Comparison of ENCODE assay signal across 10 cellular contexts in the genomic region with DNA sequence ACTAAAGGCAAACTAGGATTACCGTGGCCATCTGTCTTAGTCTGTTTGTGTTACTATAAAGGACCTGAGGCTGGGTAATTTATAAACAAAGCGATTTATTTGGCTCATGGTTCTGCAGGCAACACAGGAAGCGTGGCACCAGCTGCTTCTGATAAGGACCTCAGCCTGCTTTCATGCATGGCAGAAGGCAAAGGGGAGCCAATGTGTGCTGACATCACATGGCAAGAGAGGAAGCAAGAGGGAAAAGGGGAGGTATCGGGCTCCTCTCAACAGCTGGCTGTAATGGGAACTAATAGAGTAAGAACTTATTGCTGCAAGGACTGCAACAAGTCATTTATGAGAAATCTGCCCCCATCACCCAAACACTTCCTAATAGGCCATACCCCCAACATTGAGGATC.
DNase-seq lines count a peak whose midpoint lies in the region; TF ChIP-seq lines count a peak whose summit lies in the region.
"Had no signal": no experiment of that assay in that cellular context is flagged by ENCODE, and none has a peak within 500 bp of the region (broad histone marks: within the 10 kb centered on the region; RNA-seq: fewer than 3 reads in every experiment).

No MANE protein-coding gene starts in this region.

- H3K56ac ChIP-seq in H9 (ENCODE audit: insufficient read length, low read depth, low read length), result no peak overlapping the region

- no peaks in the 10 kb centered on the region for H3K27me3 Mint-ChIP-seq in H9 (ENCODE audit: low read depth)

- no peak for TF ChIP-seq CTCF in H9 (conservative IDR thresholded peaks at IDR 0.05)
- TF ChIP-seq CTCF in transverse colon (IDR thresholded peaks at IDR 0.05), result no peak

- peak overlapping the region in 4 of 11 experiments; percentile 33 to 46 (median 43); a peak in 3 of 22 replicates for H3K9ac ChIP-seq in BLaER1 treated with 17β-estradiol and CSF1 and Interleukin-3, amounts not matched to agents 10 nM and 100 nM
- no peak overlapping the region for H3K9ac ChIP-seq in H9 (ENCODE audit: extremely low read depth, insufficient read length, low read length)

- H3K9me3 ChIP-seq in BLaER1 treated with 17β-estradiol and CSF1 and Interleukin-3, amounts not matched to agents 10 nM and 100 nM (replicated peaks in 1 of 11), result 0 out of 22 replicates have a peak, but pooled peaks cover 0 to 6% (median 0%) of the 10 kb centered on the region in 11 experiments
- H3K9me3 ChIP-seq in H9 (ENCODE audit: control insufficient read depth, low read depth, low read length) (no peaks in the 10 kb centered on the region), transverse colon (no peaks in the 10 kb centered on the region)
- H3K9me3 ChIP-seq: heart right ventricle had no signal

- H2BK20ac ChIP-seq in H9 (ENCODE audit: low read depth, low read length, poor library complexity, severe bottlenecking), result no peak overlapping the region

- no peak overlapping the region for H2BK120ac ChIP-seq in H9 (ENCODE audit: low read depth, low read length, poor library complexity, severe bottlenecking)

- H3T11ph ChIP-seq in H9 (ENCODE audit: low read length), result no peak overlapping the region

- H3K4ac ChIP-seq in H9 (ENCODE audit: low read depth, low read length), result no peak overlapping the region

- peaks cover 0 to 4% of the 10 kb centered on the region in 2 experiments; a peak in 2 of 4 replicates for H3K4me1 Mint-ChIP-seq in H9

- no peak overlapping the region for H3K4me3 Mint-ChIP-seq in H9
- H3K4me3 Mint-ChIP-seq: activated naive CD4-positive, alpha-beta T cell treated with anti-CD3 and anti-CD28 coated beads for 36 hours had no signal

- DNase-seq in H9 (no peak), NCI-H524 treated with DMSO at 0.1 percent for 48 hours (lab: John Stamatoyannopoulos, UW) (peak; percentile 90), erythroblast (lab: John Stamatoyannopoulos, UW) (peak; percentile 2), AG20443 (ENCODE audit: low spot score) (no peak), transverse colon (no peak)
- no peak for DNase-seq in activated T-cell treated with anti-CD3 and anti-CD28 coated beads, Interleukin-2, amount 50 U/mL, for 48 hours
- DNase-seq in activated naive CD4-positive, alpha-beta T cell treated with Interleukin-2 at 50 U/mL for 16 hours, result no peak
- DNase-seq: activated naive CD4-positive, alpha-beta T cell treated with anti-CD3 and anti-CD28 coated beads for 36 hours; heart right ventricle had no signal

- intact Hi-C loops in transverse colon (cut with DNase I; ENCODE audit: low total_unique reads), result no loop called here

- H4K8ac ChIP-seq in H9 (replicated peaks; ENCODE audit: insufficient read length, low read depth, low read length), result no peak overlapping the region

- H2BK15ac ChIP-seq in H9 (ENCODE audit: low read depth, low read length), result no peak overlapping the region

- in situ Hi-C loops in transverse colon (cut with MboI; ENCODE audit: low pct_ligation_motif_present in 1 of 4, low pct_unique_long_range_greater_than_20kb in 1 of 4, low sequenced_read_pairs in 3 of 4), result no loop called here

- peak overlapping the region; percentile 10 for H2AFZ ChIP-seq in H9 (ENCODE audit: low read length)

- H4K5ac ChIP-seq in H9 (ENCODE audit: insufficient read length, low read depth, low read length), result no peak overlapping the region

- no peaks in the 10 kb centered on the region for H3K79me2 ChIP-seq in H9 (ENCODE audit: insufficient read depth, low read length)

- no peaks in the 10 kb centered on the region for H4K20me1 ChIP-seq in BLaER1 treated with 17β-estradiol and CSF1 and Interleukin-3, amounts not matched to agents 10 nM and 100 nM
- no peaks in the 10 kb centered on the region for H4K20me1 ChIP-seq in H9 (ENCODE audit: control insufficient read depth, insufficient read depth, insufficient read length)

- no peaks in the 10 kb centered on the region for H3K36me3 Mint-ChIP-seq in H9 (ENCODE audit: insufficient read depth in 1 of 3, low read depth in 3 of 3)

- H2BK5ac ChIP-seq in H9 (ENCODE audit: insufficient read length, low read length), result no peak overlapping the region

- H3K4me3 ChIP-seq in BLaER1 treated with 17β-estradiol and CSF1 and Interleukin-3, amounts not matched to agents 10 nM and 100 nM, result no peak overlapping the region
- no peak overlapping the region for H3K4me3 ChIP-seq in transverse colon
- H3K4me3 ChIP-seq: heart right ventricle had no signal

- H2AK5ac ChIP-seq in H9 (ENCODE audit: insufficient read length, low read length), result no peak overlapping the region

- no CpG with 5 or more reads among the region's 4 CpGs for WGBS in H9 (ENCODE audit: extremely low coverage, insufficient read length, low lambda C conversion rate)
- WGBS in transverse colon (ENCODE audit: low coverage in 1 of 2), 2 donors, result 20 to 39% methylated on average over 1 to 4 of the region's 4 CpGs

- H3K27ac ChIP-seq in BLaER1 treated with 17β-estradiol and CSF1 and Interleukin-3, amounts not matched to agents 10 nM and 100 nM, result peak overlapping the region in 8 of 11 experiments; percentile 54 to 77 (median 71); a peak in 17 of 22 replicates
- H3K27ac ChIP-seq in H9 (ENCODE audit: insufficient read length, low read depth, low read length), result no peak overlapping the region
- no peak overlapping the region for H3K27ac ChIP-seq in transverse colon
- H3K27ac ChIP-seq: heart right ventricle had no signal

- no peak for TF ChIP-seq EP300 in transverse colon (IDR thresholded peaks at IDR 0.05; ENCODE audit: low read depth)

- TF ChIP-seq POLR2A in erythroblast (IDR thresholded peaks at IDR 0.05; ENCODE audit: low read length) (no peak), transverse colon (IDR thresholded peaks at IDR 0.05) (no peak)

- no peaks in the 10 kb centered on the region for H3K23me2 ChIP-seq in H9 (ENCODE audit: insufficient read length, low read depth, low read length, poor library complexity, severe bottlenecking)

- no peak overlapping the region for H2BK12ac ChIP-seq in H9 (ENCODE audit: insufficient read length, low read depth, low read length)

- H3K36me3 ChIP-seq in BLaER1 treated with 17β-estradiol and CSF1 and Interleukin-3, amounts not matched to agents 10 nM and 100 nM, result no peaks in the 10 kb centered on the region
- no peaks in the 10 kb centered on the region for H3K36me3 ChIP-seq in transverse colon
- H3K36me3 ChIP-seq: heart right ventricle had no signal

- no peak overlapping the region for H3K18ac ChIP-seq in H9 (ENCODE audit: insufficient read length, low read depth, low read length)

- no peaks in the 10 kb centered on the region for H3K27me3 ChIP-seq in BLaER1 treated with 17β-estradiol and CSF1 and Interleukin-3, amounts not matched to agents 10 nM and 100 nM
- no peaks in the 10 kb centered on the region for H3K27me3 ChIP-seq in H9 (ENCODE audit: insufficient read depth, low read length)
- H3K27me3 ChIP-seq in transverse colon, result no peaks in the 10 kb centered on the region
- H3K27me3 ChIP-seq: heart right ventricle had no signal

- H3K9me3 Mint-ChIP-seq in H9, result no peaks in the 10 kb centered on the region; a peak in 1 of 5 replicates

- H4K91ac ChIP-seq in H9 (ENCODE audit: insufficient read length, low read depth, low read length), result no peak overlapping the region

- no peak overlapping the region for H3K14ac ChIP-seq in H9 (ENCODE audit: insufficient read depth, low read length)

- H3K4me1 ChIP-seq in BLaER1 treated with 17β-estradiol and CSF1 and Interleukin-3, amounts not matched to agents 10 nM and 100 nM, result peaks cover 4 to 14% (median 10%) of the 10 kb centered on the region in 10 experiments; a peak in 17 of 20 replicates
- no peaks in the 10 kb centered on the region for H3K4me1 ChIP-seq in H9 (ENCODE audit: insufficient read depth, low read length)
- no peaks in the 10 kb centered on the region for H3K4me1 ChIP-seq in transverse colon
- H3K4me1 ChIP-seq: heart right ventricle had no signal

- peak overlapping the region in 10 of 11 experiments; percentile 21 to 64 (median 55); a peak in 20 of 22 replicates for H3K4me2 ChIP-seq in BLaER1 treated with 17β-estradiol and CSF1 and Interleukin-3, amounts not matched to agents 10 nM and 100 nM
- no peak overlapping the region for H3K4me2 ChIP-seq in H9 (ENCODE audit: insufficient read depth, insufficient read length, low read length)

- no peak overlapping the region for H3K23ac ChIP-seq in H9 (ENCODE audit: insufficient read length, low read depth, low read length)

- H3K79me1 ChIP-seq in H9 (ENCODE audit: insufficient read depth, low read depth, low read length, poor library complexity, severe bottlenecking), result no peaks in the 10 kb centered on the region

- H3K27ac Mint-ChIP-seq in H9, result peak overlapping the region in 1 of 3 experiments; percentile 87; a peak in 1 of 7 replicates
- H3K27ac Mint-ChIP-seq: activated naive CD4-positive, alpha-beta T cell treated with anti-CD3 and anti-CD28 coated beads for 36 hours had no signal

Comparison
In these comparisons a context has a peak if more than half of its experiments do, and no peak if none do; other contexts are left out.
1. H3K27ac ChIP-seq: peak in BLaER1 treated with 17β-estradiol and CSF1 and Interleukin-3, amounts not matched to agents 10 nM and 100 nM (8 of 11); none in H9 (single experiment) and transverse colon (0 of 4).
2. DNase-seq: peak in NCI-H524 treated with DMSO at 0.1 percent for 48 hours (single experiment) and erythroblast (2 of 2); none in H9 (single experiment), AG20443 (single experiment), activated T-cell treated with anti-CD3 and anti-CD28 coated beads, Interleukin-2, amount 50 U/mL, for 48 hours (0 of 2), activated naive CD4-positive, alpha-beta T cell treated with Interleukin-2 at 50 U/mL for 16 hours (single experiment) and transverse colon (single experiment).